19 cellular contexts compared by ENCODE assay signal in genomic region chr4:117429061-117429460, GRCh38.
DNase-seq lines count a peak whose midpoint lies in the region; ATAC-seq lines count a peak whose summit lies in the region.
"Had no signal": no experiment of that assay in that cellular context is flagged by ENCODE, and none has a peak within 500 bp of the region (broad histone marks: within the 10 kb centered on the region; RNA-seq: fewer than 3 reads in every experiment).

No MANE protein-coding gene starts in this region.

- H3K27me3 Mint-ChIP-seq in activated naive CD4-positive, alpha-beta T cell treated with anti-CD3 and anti-CD28 coated beads for 36 hours (ENCODE audit: low read depth) = no peaks in the 10 kb centered on the region
- H3K27me3 Mint-ChIP-seq: CD4-positive, alpha-beta memory T cell; effector memory CD8-positive, alpha-beta T cell had no signal

- H3K36me3 Mint-ChIP-seq in activated naive CD4-positive, alpha-beta T cell treated with anti-CD3 and anti-CD28 coated beads for 36 hours (ENCODE audit: low read depth) = no peaks in the 10 kb centered on the region
- H3K36me3 Mint-ChIP-seq: CD4-positive, alpha-beta memory T cell; type B pancreatic cell had no signal

- H3K4me1 Mint-ChIP-seq in activated naive CD4-positive, alpha-beta T cell treated with anti-CD3 and anti-CD28 coated beads for 36 hours (ENCODE audit: low read depth) = no peaks in the 10 kb centered on the region
- H3K4me1 Mint-ChIP-seq: CD4-positive, alpha-beta memory T cell had no signal

- CTCF ChIA-PET in activated naive CD4-positive, alpha-beta T cell treated with anti-CD3 and anti-CD28 coated beads for 36 hours (lab: Charles Lee) = no interaction called here

- H3K27ac Mint-ChIP-seq in activated naive CD4-positive, alpha-beta T cell treated with anti-CD3 and anti-CD28 coated beads for 36 hours = no peak overlapping the region
- H3K27ac Mint-ChIP-seq: activated T-helper 2 cell treated with anti-CD3 and anti-CD28 coated beads, Interferon-gamma antibody, Interleukin-2, Interleukin-4, amounts not matched to agents 10 μg/mL and 5 μg/mL and 100 μg/mL, durations not matched to agents 14 hours and 24 hours and 36 hours; CD4-positive, alpha-beta memory T cell; effector memory CD8-positive, alpha-beta T cell; type B pancreatic cell had no signal

- no peaks in the 10 kb centered on the region for H3K9me3 Mint-ChIP-seq in activated naive CD4-positive, alpha-beta T cell treated with anti-CD3 and anti-CD28 coated beads for 36 hours
- H3K9me3 Mint-ChIP-seq: activated T-helper 2 cell treated with anti-CD3 and anti-CD28 coated beads, Interferon-gamma antibody, Interleukin-2, Interleukin-4, amounts not matched to agents 10 μg/mL and 5 μg/mL and 100 μg/mL, durations not matched to agents 14 hours and 24 hours and 36 hours; type B pancreatic cell had no signal

- ATAC-seq in HG02678 (IDR thresholded peaks at IDR 0.05; ENCODE audit: unreplicated experiment) (no peak), HG02852 (IDR thresholded peaks at IDR 0.05; ENCODE audit: unreplicated experiment) (no peak)
- ATAC-seq: A549; effector memory CD8-positive, alpha-beta T cell; left lung had no signal

- intact Hi-C loops in activated naive CD4-positive, alpha-beta T cell treated with anti-CD3 and anti-CD28 coated beads for 36 hours (cut with micrococcal nuclease) = no loop called here

- peak; percentile 4 for DNase-seq in activated naive CD4-positive, alpha-beta T cell treated with anti-CD3 and anti-CD28 coated beads for 36 hours
- DNase-seq in activated naive CD4-positive, alpha-beta T cell (lab: John Stamatoyannopoulos, UW) = no peak
- DNase-seq in OCI-M1 (lab: John Stamatoyannopoulos, UW) (peak; percentile 3), iPS-NIHi11 (ENCODE audit: low spot score) (peak; percentile 14), mesenteric fat pad (ENCODE audit: low spot score) (no peak), NCI-H2227 (lab: John Stamatoyannopoulos, UW; ENCODE audit: unreplicated experiment) (no peak)
- DNase-seq: CD4-positive, alpha-beta memory T cell; effector memory CD8-positive, alpha-beta T cell; EL; HCEC 1CT; NCI-H2107; NCI-H774; Peyer's patch had no signal

- H3K4me3 Mint-ChIP-seq in activated naive CD4-positive, alpha-beta T cell treated with anti-CD3 and anti-CD28 coated beads for 36 hours = no peak overlapping the region
- H3K4me3 Mint-ChIP-seq: effector memory CD8-positive, alpha-beta T cell; type B pancreatic cell had no signal

Comparison
In these comparisons a context has a peak if more than half of its experiments do, and no peak if none do; other contexts are left out.
1. DNase-seq: peak in activated naive CD4-positive, alpha-beta T cell treated with anti-CD3 and anti-CD28 coated beads for 36 hours (single experiment), OCI-M1 (single experiment) and iPS-NIHi11 (single experiment); none in activated naive CD4-positive, alpha-beta T cell (0 of 4), mesenteric fat pad (single experiment) and NCI-H2227 (single experiment).